Comparison of ENCODE assay signal across 8 cellular contexts in genomic region chr12:66861157-66861750, GRCh38.
DNase-seq lines count a peak whose midpoint lies in the region; ATAC-seq and TF ChIP-seq lines count a peak whose summit lies in the region.

No MANE protein-coding gene starts in this region.

- H3K4me1 ChIP-seq in uterus = no peaks in the 10 kb centered on the region

- H3K27ac ChIP-seq in uterus = no peak overlapping the region

- no peaks in the 10 kb centered on the region for H3K36me3 ChIP-seq in uterus

- ATAC-seq in GM18907 (IDR thresholded peaks at IDR 0.05; ENCODE audit: unreplicated experiment) = peak; percentile 78

- DNase-seq in AML-193 (lab: John Stamatoyannopoulos, UW) (peak; percentile 27 to 33), HuH-7.5 (ENCODE audit: low spot score) (peak; percentile 3), RPMI7951 (ENCODE audit: low read depth) (peak; percentile 32), glomerular endothelial cell (ENCODE audit: extremely low read depth, low read depth, low spot score) (peak; percentile 23), posterior cingulate gyrus (peak; percentile 42 to 92 (median 68)), uterus (peak; percentile 16 to 29)
- DNase-seq in activated naive CD4-positive, alpha-beta T cell (lab: John Stamatoyannopoulos, UW) = peak; percentile 6 to 57 (median 30)

- no peak overlapping the region for H3K4me3 ChIP-seq in uterus

- no peaks in the 10 kb centered on the region for H3K27me3 ChIP-seq in uterus

- no peaks in the 10 kb centered on the region for H3K9me3 ChIP-seq in uterus

- intact Hi-C loops in posterior cingulate gyrus (cut with DNase I) = loop anchor here (10.0 kb wide), 1 partner anchor 176 kb away; no protein-coding TSS in a partner anchor
- intact Hi-C loops in uterus (cut with DNase I; ENCODE audit: low total_unique reads) = no loop called here

- no peak for TF ChIP-seq POLR2A in uterus (IDR thresholded peaks at IDR 0.05)

- peak; percentile 61 to 84 (median 72) for TF ChIP-seq CTCF in uterus (IDR thresholded peaks at IDR 0.05)

Comparison
In these comparisons a context has a peak if more than half of its experiments do, and no peak if none do; other contexts are left out.
1. DNase-seq: peak in every context shown above with its lines; median percentile 68 in posterior cingulate gyrus; 32 in RPMI7951; 30 in activated naive CD4-positive, alpha-beta T cell; 30 in AML-193; 23 in glomerular endothelial cell; 22 in uterus; 3 in HuH-7.5.